Comparison of ENCODE assay signal across 9 cellular contexts in the genomic region with DNA sequence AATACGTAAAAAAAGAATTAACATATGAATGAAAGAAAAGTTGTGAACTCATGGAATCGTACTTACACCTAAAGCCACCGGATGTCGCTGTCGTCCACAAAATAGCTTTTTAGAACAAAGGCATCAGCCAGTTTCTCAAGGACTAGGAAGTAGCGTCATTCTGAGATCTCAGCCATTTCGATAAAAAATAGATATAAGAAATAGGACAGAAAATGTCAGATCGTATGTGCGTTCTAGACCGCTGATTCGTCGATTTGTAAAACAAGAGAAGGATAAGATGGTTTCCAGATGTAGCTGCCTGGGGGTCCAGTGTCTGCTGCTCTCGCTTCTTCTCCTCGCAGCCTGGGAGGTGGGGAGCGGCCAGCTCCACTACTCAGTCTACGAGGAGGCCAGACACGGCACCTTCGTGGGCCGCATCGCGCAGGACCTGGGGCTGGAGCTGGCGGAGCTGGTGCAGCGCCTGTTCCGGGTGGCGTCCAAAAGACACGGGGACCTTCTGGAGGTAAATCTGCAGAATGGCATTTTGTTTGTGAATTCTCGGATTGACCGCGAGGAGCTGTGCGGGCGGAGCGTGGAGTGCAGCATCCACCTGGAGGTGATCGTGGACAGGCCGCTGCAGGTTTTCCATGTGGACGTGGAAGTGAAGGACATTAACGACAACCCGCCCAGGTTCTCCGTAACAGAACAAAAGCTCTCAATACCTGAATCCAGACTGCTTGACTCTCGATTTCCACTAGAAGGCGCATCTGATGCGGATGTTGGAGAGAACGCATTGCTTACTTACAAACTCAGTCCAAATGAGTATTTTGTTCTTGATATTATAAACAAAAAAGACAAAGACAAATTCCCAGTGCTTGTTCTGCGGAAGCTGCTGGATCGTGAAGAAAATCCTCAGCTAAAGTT. TPM values are rescaled to one million over a fixed set of nuclear protein-coding genes. Genes with fewer than 3 reads are reported as not detected.
DNase-seq lines count a peak whose midpoint lies in the region; ATAC-seq and TF ChIP-seq lines count a peak whose summit lies in the region.
"Had no signal": no experiment of that assay in that cellular context is flagged by ENCODE, and none has a peak within 500 bp of the region (broad histone marks: within the 10 kb centered on the region; RNA-seq: fewer than 3 reads in every experiment).

A gene with protein sequence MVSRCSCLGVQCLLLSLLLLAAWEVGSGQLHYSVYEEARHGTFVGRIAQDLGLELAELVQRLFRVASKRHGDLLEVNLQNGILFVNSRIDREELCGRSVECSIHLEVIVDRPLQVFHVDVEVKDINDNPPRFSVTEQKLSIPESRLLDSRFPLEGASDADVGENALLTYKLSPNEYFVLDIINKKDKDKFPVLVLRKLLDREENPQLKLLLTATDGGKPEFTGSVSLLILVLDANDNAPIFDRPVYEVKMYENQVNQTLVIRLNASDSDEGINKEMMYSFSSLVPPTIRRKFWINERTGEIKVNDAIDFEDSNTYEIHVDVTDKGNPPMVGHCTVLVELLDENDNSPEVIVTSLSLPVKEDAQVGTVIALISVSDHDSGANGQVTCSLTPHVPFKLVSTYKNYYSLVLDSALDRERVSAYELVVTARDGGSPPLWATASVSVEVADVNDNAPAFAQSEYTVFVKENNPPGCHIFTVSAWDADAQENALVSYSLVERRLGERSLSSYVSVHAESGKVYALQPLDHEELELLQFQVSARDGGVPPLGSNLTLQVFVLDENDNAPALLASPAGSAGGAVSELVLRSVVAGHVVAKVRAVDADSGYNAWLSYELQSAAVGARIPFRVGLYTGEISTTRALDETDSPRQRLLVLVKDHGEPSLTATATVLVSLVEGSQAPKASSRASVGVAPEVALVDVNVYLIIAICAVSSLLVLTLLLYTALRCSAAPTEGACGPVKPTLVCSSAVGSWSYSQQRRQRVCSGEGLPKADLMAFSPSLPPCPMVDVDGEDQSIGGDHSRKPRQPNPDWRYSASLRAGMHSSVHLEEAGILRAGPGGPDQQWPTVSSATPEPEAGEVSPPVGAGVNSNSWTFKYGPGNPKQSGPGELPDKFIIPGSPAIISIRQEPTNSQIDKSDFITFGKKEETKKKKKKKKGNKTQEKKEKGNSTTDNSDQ (plus strand): TSS at position 126 of the 903 bp plus-strand sequence. CDS start 152 bp downstream, at position 278.

- no peaks in the 10 kb centered on the region for H3K36me3 ChIP-seq in PC-3 (ENCODE audit: low read depth, low read length)

- H3K4me1 ChIP-seq in PC-3 (ENCODE audit: insufficient read depth, low read length): no peaks in the 10 kb centered on the region

- no peak within 1 kb of the TSS for H3K9ac ChIP-seq in PC-3 (ENCODE audit: low read length)

- no peaks in the 10 kb centered on the region for H3K27me3 ChIP-seq in PC-3 (ENCODE audit: low read length)

- no peak within 1 kb of the TSS for H3K4me2 ChIP-seq in PC-3 (ENCODE audit: low read length)

- H2AFZ ChIP-seq in PC-3 (ENCODE audit: low read length): no peak within 1 kb of the TSS

- DNase-seq in HEK293T (ENCODE audit: extremely low spot score) (peak; percentile 14), PC-3 (no peak), fibroblast of villous mesenchyme (ENCODE audit: low read depth) (peak; percentile 5), renal cortical epithelial cell (ENCODE audit: low read depth) (no peak), DMS79 (lab: John Stamatoyannopoulos, UW) (no peak), GOT3 (lab: John Stamatoyannopoulos, UW) (no peak), GM20000 (ENCODE audit: low spot score) (no peak)
- DNase-seq: amniotic stem cell had no signal

- ATAC-seq in PC-3 (no peak), HG03521 (IDR thresholded peaks at IDR 0.05; ENCODE audit: unreplicated experiment) (no peak)

- H3K79me2 ChIP-seq in PC-3 (ENCODE audit: low read length): no peaks in the 10 kb centered on the region

- no peaks in the 10 kb centered on the region for H3K9me3 ChIP-seq in PC-3 (ENCODE audit: low read length)

- BruUV-seq in PC-3 (replicated peaks; lab: Mats Ljungman, UMichigan): no TSS peak

- no peaks in the 10 kb centered on the region for H3K9me2 ChIP-seq in PC-3 (replicated peaks; ENCODE audit: low read length)

- peak; percentile 24; the same call in 1 of the 2 replicates for TF ChIP-seq CTCF in PC-3 (conservative IDR thresholded peaks at IDR 0.05; ENCODE audit: low read depth, low read length)
- TF ChIP-seq CTCF in fibroblast of villous mesenchyme (IDR thresholded peaks at IDR 0.05; ENCODE audit: insufficient read depth, low read depth, low read length): peak; percentile 8
- TF ChIP-seq CTCF in GM20000 (IDR thresholded peaks at IDR 0.05; ENCODE audit: extremely low read depth, missing control alignments): no peak

- intact Hi-C loops in PC-3 (cut with micrococcal nuclease): no loop called here

- H4K20me1 ChIP-seq in PC-3 (ENCODE audit: low read length): no peaks in the 10 kb centered on the region

- CTCF ChIA-PET in HEK293T (lab: Yijun Ruan, JAX): interaction anchor here (0.7 to 2.2 kb wide), 7 partner anchors 9 to 185 kb away, joined by 3 to 26 read pairs (median 4); partner anchors contain the start of gene PCDHA11
- CTCF ChIA-PET in PC-3 (lab: Charles Lee): no interaction called here

- no peak within 1 kb of the TSS for H3K27ac ChIP-seq in PC-3 (ENCODE audit: low read length)

- H3K4me3 ChIP-seq in PC-3 (ENCODE audit: low read length): no peak within 1 kb of the TSS
- no peak within 1 kb of the TSS for H3K4me3 ChIP-seq in fibroblast of villous mesenchyme (ENCODE audit: low read depth, low read length)

- no peaks in the 10 kb centered on the region for H3F3A ChIP-seq in PC-3 (ENCODE audit: low read length, unreplicated experiment)

- POLR2A ChIA-PET in HEK293T (lab: Yijun Ruan, JAX): interaction anchor here (1.8 kb wide), 1 partner anchor 185 kb away, joined by 9 read pairs; no protein-coding TSS in a partner anchor
- POLR2A ChIA-PET in PC-3 (lab: Charles Lee; ENCODE audit: unreplicated experiment): no interaction called here

TF ChIP-seq in HEK293T, 16 proteins besides CTCF, POLR2A, EP300 and RAD21:
- no peak for TF ChIP-seq L3MBTL2 (conservative IDR thresholded peaks at IDR 0.05)
- TF ChIP-seq TARDBP (IDR thresholded peaks at IDR 0.05): no peak
- TF ChIP-seq HDGF (IDR thresholded peaks at IDR 0.05; ENCODE audit: borderline replicate concordance): no peak
- no peak for TF ChIP-seq ARNT (IDR thresholded peaks at IDR 0.05)

RNA-seq across cellular contexts. Expression of the gene that starts here (rescaled TPM):
- 0.04 and 0.23 TPM in 2 replicates for total RNA-seq in PC-3 (2014; rRNA removed)
- total RNA-seq in fibroblast of villous mesenchyme: under 0.01 TPM in 2 replicates
- total RNA-seq in renal cortical epithelial cell: 1.6 and 12.3 TPM in 2 replicates

Comparison
In these comparisons a context has a peak if more than half of its experiments do, and no peak if none do; other contexts are left out.
1. Peak in DNase-seq in fibroblast of villous mesenchyme; RNA of the gene not detected or under 1 TPM.